ENCODE assay signal across 17 cellular contexts in the genomic region with DNA sequence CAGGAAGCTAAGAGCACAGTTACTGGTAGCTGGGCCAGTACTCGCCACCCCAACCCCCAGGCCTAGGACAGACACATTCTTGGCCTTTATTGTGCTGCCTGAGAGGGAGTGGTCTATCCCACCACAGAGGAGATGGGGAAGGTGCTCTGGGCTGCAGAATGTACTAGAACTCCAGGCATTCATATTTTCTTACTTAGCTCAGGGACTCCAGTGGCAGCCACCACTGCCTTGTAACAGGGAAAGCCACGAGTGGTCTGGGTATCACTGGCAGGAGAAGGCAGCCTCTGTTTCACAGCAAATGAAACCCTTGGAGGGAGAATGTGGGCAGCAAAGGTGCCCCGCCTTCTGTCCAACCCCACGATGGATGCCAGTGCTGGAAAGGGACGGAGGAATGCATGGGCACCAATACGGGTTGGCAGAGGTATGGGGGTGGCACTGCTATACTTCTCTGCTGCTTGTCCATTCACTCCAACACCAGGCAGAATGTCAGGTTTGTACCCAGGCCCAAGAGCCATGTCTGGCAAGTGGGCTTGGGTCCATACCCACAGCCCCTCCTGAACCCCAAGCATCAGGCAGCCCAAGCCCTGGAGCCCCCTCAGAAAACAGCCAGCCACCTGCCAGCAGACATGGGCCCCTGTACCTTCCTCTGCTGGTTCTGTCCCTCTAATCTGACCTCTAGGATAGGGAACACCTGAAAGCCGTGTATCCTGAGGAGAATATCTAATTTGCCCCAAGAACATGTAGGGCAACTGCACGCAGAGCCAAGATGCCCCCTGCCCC. TPM values are rescaled to one million over a fixed set of nuclear protein-coding genes. Genes with fewer than 3 reads are reported as not detected.
DNase-seq lines count a peak whose midpoint lies in the region; ATAC-seq and TF ChIP-seq lines count a peak whose summit lies in the region.
"Had no signal": no experiment of that assay in that cellular context is flagged by ENCODE, and none has a peak within 500 bp of the region (broad histone marks: within the 10 kb centered on the region; RNA-seq: fewer than 3 reads in every experiment).

No MANE protein-coding gene starts in this region.

- H3K4me1 ChIP-seq in left ventricle myocardium inferior: peaks cover 92% of the 10 kb centered on the region
- H3K4me1 ChIP-seq in tibial artery: peaks cover 0 to 87% (median 65%) of the 10 kb centered on the region in 4 donors

- peak; percentile 12 for DNase-seq in activated T-cell treated with anti-CD3 and anti-CD28 coated beads, Interleukin-2, amount 50 U/mL, for 24 hours
- no peak for DNase-seq in activated T-cell treated with anti-CD3 and anti-CD28 coated beads, Interleukin-2, amount 50 U/mL, for 1 hour
- DNase-seq in left ventricle myocardium inferior: no peak
- DNase-seq in osteocyte (ENCODE audit: extremely low spot score, unreplicated experiment): no peak
- no peak for DNase-seq in tibial artery
- DNase-seq in KBM-7: no peak
- no peak for DNase-seq in COR-L47 (lab: John Stamatoyannopoulos, UW)
- DNase-seq: activated CD8-positive, alpha-beta T cell treated with anti-CD3 and anti-CD28 coated beads for 36 hours; effector CD4-positive, alpha-beta T cell; NCI-H1105 had no signal

- in situ Hi-C loops in KBM-7 (cut with MboI; ENCODE audit: low pct_unique_long_range_greater_than_20kb, low sequenced_read_pairs): no loop called here

- H3K36me3 ChIP-seq in left ventricle myocardium inferior (no peaks in the 10 kb centered on the region), tibial artery (no peaks in the 10 kb centered on the region)
- H3K36me3 ChIP-seq: BLaER1 treated with 17β-estradiol and CSF1 and Interleukin-3, amounts not matched to agents 10 nM and 100 nM; Peyer's patch had no signal

- no peaks in the 10 kb centered on the region for H3K9me3 Mint-ChIP-seq in activated T-cell treated with anti-CD3 and anti-CD28 coated beads, Interleukin-2, amount 50 U/mL, for 24 hours
- no peaks in the 10 kb centered on the region for H3K9me3 Mint-ChIP-seq in osteocyte (ENCODE audit: unreplicated experiment)
- H3K9me3 Mint-ChIP-seq: activated CD8-positive, alpha-beta T cell treated with anti-CD3 and anti-CD28 coated beads for 36 hours had no signal

- H3K27ac Mint-ChIP-seq in activated T-cell treated with anti-CD3 and anti-CD28 coated beads, Interleukin-2, amount 50 U/mL, for 24 hours: no peak overlapping the region
- H3K27ac Mint-ChIP-seq in osteocyte (ENCODE audit: unreplicated experiment): peak overlapping the region; percentile 65
- H3K27ac Mint-ChIP-seq: activated CD8-positive, alpha-beta T cell treated with anti-CD3 and anti-CD28 coated beads for 36 hours had no signal

- H3K9me3 ChIP-seq in left ventricle myocardium inferior (replicated peaks): no peaks in the 10 kb centered on the region
- H3K9me3 ChIP-seq in tibial artery: no peaks in the 10 kb centered on the region
- H3K9me3 ChIP-seq: BLaER1 treated with 17β-estradiol and CSF1 and Interleukin-3, amounts not matched to agents 10 nM and 100 nM; Peyer's patch had no signal

- TF ChIP-seq CTCF in left ventricle myocardium inferior (IDR thresholded peaks at IDR 0.05; ENCODE audit: borderline replicate concordance) (no peak), osteocyte (IDR thresholded peaks at IDR 0.05) (no peak), tibial artery (IDR thresholded peaks at IDR 0.05) (no peak)

- H3K27me3 Mint-ChIP-seq in activated T-cell treated with anti-CD3 and anti-CD28 coated beads, Interleukin-2, amount 50 U/mL, for 24 hours: no peaks in the 10 kb centered on the region
- no peaks in the 10 kb centered on the region for H3K27me3 Mint-ChIP-seq in osteocyte (ENCODE audit: unreplicated experiment)
- H3K27me3 Mint-ChIP-seq: activated CD8-positive, alpha-beta T cell treated with anti-CD3 and anti-CD28 coated beads for 36 hours had no signal

- peaks cover 4% of the 10 kb centered on the region for H3K4me1 Mint-ChIP-seq in activated T-cell treated with anti-CD3 and anti-CD28 coated beads, Interleukin-2, amount 50 U/mL, for 24 hours (ENCODE audit: low read depth)
- peaks cover 40% of the 10 kb centered on the region for H3K4me1 Mint-ChIP-seq in osteocyte (ENCODE audit: unreplicated experiment)

- H3K4me3 Mint-ChIP-seq in activated T-cell treated with anti-CD3 and anti-CD28 coated beads, Interleukin-2, amount 50 U/mL, for 24 hours: no peak overlapping the region
- H3K4me3 Mint-ChIP-seq in osteocyte (ENCODE audit: unreplicated experiment): no peak overlapping the region
- H3K4me3 Mint-ChIP-seq: activated CD8-positive, alpha-beta T cell treated with anti-CD3 and anti-CD28 coated beads for 36 hours had no signal

- no peak for ATAC-seq in GM21528 (IDR thresholded peaks at IDR 0.05; ENCODE audit: low FRiP score, unreplicated experiment)
- ATAC-seq: activated CD8-positive, alpha-beta T cell treated with anti-CD3 and anti-CD28 coated beads for 36 hours had no signal

- H3K27me3 ChIP-seq in left ventricle myocardium inferior (ENCODE audit: low read depth) (no peaks in the 10 kb centered on the region), tibial artery (no peaks in the 10 kb centered on the region)
- H3K27me3 ChIP-seq: Peyer's patch had no signal

- H3K36me3 Mint-ChIP-seq in activated T-cell treated with anti-CD3 and anti-CD28 coated beads, Interleukin-2, amount 50 U/mL, for 24 hours (ENCODE audit: low read depth): no peaks in the 10 kb centered on the region
- no peaks in the 10 kb centered on the region for H3K36me3 Mint-ChIP-seq in osteocyte (ENCODE audit: unreplicated experiment)

- H3K27ac ChIP-seq in left ventricle myocardium inferior (replicated peaks): peak overlapping the region; percentile 90
- peak overlapping the region; percentile 85 to 98 for H3K27ac ChIP-seq in tibial artery
- H3K27ac ChIP-seq: 22Rv1; BLaER1 treated with 17β-estradiol and CSF1 and Interleukin-3, amounts not matched to agents 10 nM and 100 nM; HL-60 had no signal

- intact Hi-C loops in left ventricle myocardium inferior (cut with micrococcal nuclease): no loop called here
- intact Hi-C loops in tibial artery (cut with DNase I; ENCODE audit: low total_unique reads): no loop called here

- H3K4me3 ChIP-seq in left ventricle myocardium inferior (peak overlapping the region; percentile 11), tibial artery (no peak overlapping the region)
- H3K4me3 ChIP-seq: BLaER1 treated with 17β-estradiol and CSF1 and Interleukin-3, amounts not matched to agents 10 nM and 100 nM; Peyer's patch had no signal

RNA-seq across cellular contexts. Expression of gene SEPTIN8, which starts 4.6 kb away (rescaled TPM):
- total RNA-seq in left ventricle myocardium inferior: 27.2 TPM
- total RNA-seq in osteocyte: 57.9 and 60.2 TPM in 2 replicates

RNA-seq across cellular contexts. Expression of gene CCNI2, which starts 25.3 kb away (rescaled TPM):
- total RNA-seq in left ventricle myocardium inferior: 0.08 TPM
- total RNA-seq in osteocyte: not detected in 2 replicates
- total RNA-seq: aorta, lung microvascular endothelial cell had no signal

RNA-seq across cellular contexts. Expression of gene KIF3A, which starts 35.1 kb away (rescaled TPM):
- total RNA-seq in left ventricle myocardium inferior (11.9 TPM), osteocyte (15.3 and 21.9 TPM in 2 replicates)

RNA-seq across cellular contexts. Expression of gene SOWAHA, which starts 40.6 kb away (rescaled TPM):
- total RNA-seq in left ventricle myocardium inferior (not detected), osteocyte (not detected in 2 replicates)
- total RNA-seq: activated CD8-positive, alpha-beta T cell treated with anti-CD3 and anti-CD28 coated beads for 36 hours; lung microvascular endothelial cell had no signal

RNA-seq across cellular contexts. Expression of gene SHROOM1, which starts 58.0 kb away (rescaled TPM):
- total RNA-seq in left ventricle myocardium inferior: 4.9 TPM
- total RNA-seq in osteocyte: 3.2 and 4.5 TPM in 2 replicates
